ENCODE assay signal across 23 cellular contexts in genomic region chr2:222823183-222823915, GRCh38.
"Had no signal": no experiment of that assay in that cellular context is flagged by ENCODE, and none has a peak within 500 bp of the region (broad histone marks: within the 10 kb centered on the region; RNA-seq: fewer than 3 reads in every experiment).

No MANE protein-coding gene starts in this region.

- DNase-seq: activated CD4-positive, alpha-beta T cell treated with anti-CD3 and anti-CD28 coated beads for 48 hours; activated CD4-positive, alpha-beta T cell treated with anti-CD3 and anti-CD28 coated beads, Interleukin-2, amount 50 U/mL, for 4 hours; activated CD4-positive, CD25-positive, alpha-beta regulatory T cell treated with anti-CD3 and anti-CD28 coated beads, Interleukin-2, amount 50 U/mL, for 72 hours; activated CD8-positive, alpha-beta memory T cell treated with anti-CD3 and anti-CD28 coated beads, Interleukin-2, amount 50 U/mL, for 48 hours; activated CD8-positive, alpha-beta T cell treated with anti-CD3 and anti-CD28 coated beads, Interleukin-2, amount 10 ng/mL, durations not matched to agents 7 days and 5 days; activated effector memory CD4-positive, alpha-beta T cell treated with Interleukin-2 at 50 U/mL for 16 hours; activated naive CD4-positive, alpha-beta T cell; activated T-cell treated with anti-CD3 and anti-CD28 coated beads, Interleukin-2, amount 50 U/mL, for 1 hour; aorta; Karpas-422; MM.1S; NCI-H1105 treated with DMSO at 0.1 percent for 48 hours; NCI-H1436 treated with DMSO at 0.1 percent for 48 hours; NCI-H187; NCI-H2081; NCI-H446; NCI-H524; PC-3; SIG-M5; T-helper 17 cell; T-helper 9 cell had no signal

- H3K9me3 ChIP-seq: breast epithelium had no signal

- ATAC-seq: activated CD8-positive, alpha-beta T cell treated with anti-CD3 and anti-CD28 coated beads, Interleukin-2, amount 10 ng/mL, durations not matched to agents 7 days and 5 days; PC-3; T-helper 17 cell; WTC11 had no signal

- H3K4me3 ChIP-seq: breast epithelium had no signal

- H3K27me3 ChIP-seq: breast epithelium had no signal

- H3K27ac ChIP-seq: breast epithelium had no signal

- H3K36me3 ChIP-seq: breast epithelium had no signal

- H3K4me1 ChIP-seq: breast epithelium had no signal
